ENCODE assay signal across 10 cellular contexts in the genomic region with DNA sequence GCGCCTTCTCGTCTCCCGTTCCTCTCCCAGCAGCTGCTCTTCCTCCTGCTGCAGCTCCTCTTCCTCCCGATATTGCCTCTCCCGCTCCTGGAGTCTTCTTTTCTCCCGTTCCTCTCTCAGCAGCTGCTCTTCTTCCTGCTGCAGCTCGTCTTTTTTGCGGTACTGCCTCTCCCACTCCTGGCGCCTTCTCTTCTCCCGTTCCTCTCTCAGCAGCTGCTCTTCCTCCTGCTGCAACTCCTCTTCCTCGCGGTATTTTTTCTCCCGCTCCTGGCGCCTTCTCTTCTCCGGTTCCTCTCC. TPM values are rescaled to one million over a fixed set of nuclear protein-coding genes. Genes with fewer than 3 reads are reported as not detected.
DNase-seq lines count a peak whose midpoint lies in the region; TF ChIP-seq lines count a peak whose summit lies in the region.
"Had no signal": no experiment of that assay in that cellular context is flagged by ENCODE, and none has a peak within 500 bp of the region (broad histone marks: within the 10 kb centered on the region; RNA-seq: fewer than 3 reads in every experiment).

No MANE protein-coding gene starts in this region.

- TF ChIP-seq CTCF in foreskin fibroblast (IDR thresholded peaks at IDR 0.05; ENCODE audit: low read depth, low read length): no peak
- TF ChIP-seq CTCF in spleen (IDR thresholded peaks at IDR 0.05 in 8 of 11, conservative IDR thresholded peaks at IDR 0.05 in 3 of 11): no peak

- H3K4me3 ChIP-seq in foreskin fibroblast (ENCODE audit: low read depth in 1 of 2, low read length in 2 of 2): peak overlapping the region; percentile 38 to 55
- H3K4me3 ChIP-seq in spleen: peak overlapping the region in 7 of 8 donors; percentile 35 to 68 (median 47)

- POLR2A ChIA-PET in activated CD4-positive, alpha-beta T cell treated with anti-CD3 and anti-CD28 coated beads, Interleukin-2, amount 10 ng/mL, durations not matched to agents 7 days and 5 days (lab: Charles Lee): no interaction called here

- WGBS in spleen, 5 donors: 7 to 17% (median 10%) methylated on average over 15 of the region's 15 CpGs

- no peak for TF ChIP-seq POLR2A in spleen (IDR thresholded peaks at IDR 0.05)

- peak; percentile 14 for DNase-seq in EH (ENCODE audit: low read depth)
- DNase-seq in RPMI7951 (ENCODE audit: low read depth): peak; percentile 1
- peak; percentile 4 to 32 for DNase-seq in foreskin fibroblast
- no peak for DNase-seq in spleen
- DNase-seq in activated CD4-positive, alpha-beta T cell treated with anti-CD3 and anti-CD28 coated beads, Interleukin-2, amount 10 ng/mL, durations not matched to agents 7 days and 5 days: no peak
- no peak for DNase-seq in NAMALWA (ENCODE audit: low spot score)
- DNase-seq in NCI-H2107 treated with DMSO at 0.1 percent for 48 hours (lab: John Stamatoyannopoulos, UW; ENCODE audit: unreplicated experiment): no peak
- no peak for DNase-seq in NCI-H345 (lab: John Stamatoyannopoulos, UW)

- no peaks in the 10 kb centered on the region for H3K4me1 Mint-ChIP-seq in activated CD4-positive, alpha-beta T cell treated with anti-CD3 and anti-CD28 coated beads, Interleukin-2, amount 10 ng/mL, durations not matched to agents 7 days and 5 days

- H3K27ac Mint-ChIP-seq in activated CD4-positive, alpha-beta T cell treated with anti-CD3 and anti-CD28 coated beads, Interleukin-2, amount 10 ng/mL, durations not matched to agents 7 days and 5 days: no peak overlapping the region
- H3K27ac Mint-ChIP-seq: progenitor cell of endocrine pancreas had no signal

- H3K36me3 ChIP-seq in spleen: no peaks in the 10 kb centered on the region

- peaks cover 3% of the 10 kb centered on the region for H3K36me3 Mint-ChIP-seq in activated CD4-positive, alpha-beta T cell treated with anti-CD3 and anti-CD28 coated beads, Interleukin-2, amount 10 ng/mL, durations not matched to agents 7 days and 5 days (ENCODE audit: low read depth)

- CTCF ChIA-PET in activated CD4-positive, alpha-beta T cell treated with anti-CD3 and anti-CD28 coated beads, Interleukin-2, amount 10 ng/mL, durations not matched to agents 7 days and 5 days (lab: Charles Lee): interaction anchor here (0.6 to 2.1 kb wide), 8 partner anchors 12 to 349 kb away, joined by 3 to 8 read pairs (median 4); no protein-coding TSS in a partner anchor

- no peak overlapping the region for H3K4me3 Mint-ChIP-seq in activated CD4-positive, alpha-beta T cell treated with anti-CD3 and anti-CD28 coated beads, Interleukin-2, amount 10 ng/mL, durations not matched to agents 7 days and 5 days
- H3K4me3 Mint-ChIP-seq: central memory CD8-positive, alpha-beta T cell had no signal

- H3K4me1 ChIP-seq in spleen: peaks cover 22 to 62% (median 51%) of the 10 kb centered on the region in 6 donors

- H3K27me3 Mint-ChIP-seq in activated CD4-positive, alpha-beta T cell treated with anti-CD3 and anti-CD28 coated beads, Interleukin-2, amount 10 ng/mL, durations not matched to agents 7 days and 5 days: peaks cover 14% of the 10 kb centered on the region
- H3K27me3 Mint-ChIP-seq: central memory CD8-positive, alpha-beta T cell had no signal

- no peak overlapping the region for H3K27ac ChIP-seq in spleen

- H3K27me3 ChIP-seq in spleen (replicated peaks in 1 of 7): peaks cover 0 to 100% (median 91%) of the 10 kb centered on the region in 7 donors

- intact Hi-C loops in spleen (cut with DNase I; ENCODE audit: low total_unique reads): no loop called here

- H3K9me3 Mint-ChIP-seq in activated CD4-positive, alpha-beta T cell treated with anti-CD3 and anti-CD28 coated beads, Interleukin-2, amount 10 ng/mL, durations not matched to agents 7 days and 5 days: no peaks in the 10 kb centered on the region
- H3K9me3 Mint-ChIP-seq: central memory CD8-positive, alpha-beta T cell had no signal

- H3K9me3 ChIP-seq in spleen: peaks cover 0 to 22% (median 0%) of the 10 kb centered on the region in 8 donors

RNA-seq across cellular contexts. Expression of a gene that starts 5.3 kb away (rescaled TPM):
- under 0.01 TPM in 2 replicates for total RNA-seq in RPMI7951 (2014; rRNA removed; shearing (Covaris generic))
- total RNA-seq in spleen: 1 to 10 TPM; 1.2 to 9.6 (median 4.5) TPM
- under 1 TPM; 0.24 to 0.99 (median 0.42) TPM for polyA plus RNA-seq in spleen
- total RNA-seq in activated CD4-positive, alpha-beta T cell treated with anti-CD3 and anti-CD28 coated beads, Interleukin-2, amount 10 ng/mL, durations not matched to agents 7 days and 5 days: under 1 TPM; 0.05 to 0.06 TPM
- total RNA-seq: progenitor cell of endocrine pancreas had no signal

RNA-seq across cellular contexts. Expression of a gene that starts 21.1 kb away (rescaled TPM):
- total RNA-seq in RPMI7951 (2014; rRNA removed; shearing (Covaris generic)): not detected in 2 replicates
- total RNA-seq in spleen: not detected
- not detected for polyA plus RNA-seq in spleen
- not detected for total RNA-seq in activated CD4-positive, alpha-beta T cell treated with anti-CD3 and anti-CD28 coated beads, Interleukin-2, amount 10 ng/mL, durations not matched to agents 7 days and 5 days
- total RNA-seq: progenitor cell of endocrine pancreas had no signal

RNA-seq across cellular contexts. Expression of a gene that starts 49.1 kb away (rescaled TPM):
- not detected in 2 replicates for total RNA-seq in RPMI7951 (2014; rRNA removed; shearing (Covaris generic))
- total RNA-seq in spleen: not detected
- polyA plus RNA-seq in spleen: not detected
- not detected for total RNA-seq in activated CD4-positive, alpha-beta T cell treated with anti-CD3 and anti-CD28 coated beads, Interleukin-2, amount 10 ng/mL, durations not matched to agents 7 days and 5 days
- total RNA-seq: progenitor cell of endocrine pancreas had no signal

Comparison
In these comparisons a context has a peak if more than half of its experiments do, and no peak if none do; other contexts are left out.
1. DNase-seq: peak in EH (single experiment), RPMI7951 (single experiment) and foreskin fibroblast (2 of 2); none in spleen (single experiment), activated CD4-positive, alpha-beta T cell treated with anti-CD3 and anti-CD28 coated beads, Interleukin-2, amount 10 ng/mL, durations not matched to agents 7 days and 5 days (single experiment), NAMALWA (single experiment), NCI-H2107 treated with DMSO at 0.1 percent for 48 hours (single experiment) and NCI-H345 (single experiment).